8 cellular contexts compared by ENCODE assay signal in genomic region chr11:72519220-72519881, GRCh38.
DNase-seq lines count a peak whose midpoint lies in the region; ATAC-seq and TF ChIP-seq lines count a peak whose summit lies in the region.

No MANE protein-coding gene starts in this region.

- TF ChIP-seq CTCF in OCI-LY3 (IDR thresholded peaks at IDR 0.05; ENCODE audit: low read depth, low read length): no peak
- no peak for TF ChIP-seq CTCF in choroid plexus epithelial cell (conservative IDR thresholded peaks at IDR 0.05; ENCODE audit: low read depth, low read length)
- TF ChIP-seq CTCF in osteoblast (IDR thresholded peaks at IDR 0.05; ENCODE audit: extremely low read depth, low read depth, low read length): no peak

- peaks cover 24% of the 10 kb centered on the region for H3K4me1 ChIP-seq in CD4-positive, CD25-positive, alpha-beta regulatory T cell (ENCODE audit: control insufficient read depth, insufficient read depth, low read length, poor library complexity, severe bottlenecking)
- H3K4me1 ChIP-seq in OCI-LY3 (ENCODE audit: low read length) (peaks cover 13% of the 10 kb centered on the region), osteoblast (ENCODE audit: insufficient read depth, low read length) (peaks cover 1% of the 10 kb centered on the region)

- peak overlapping the region; percentile 74 to 88 (median 79) for H3K27ac Mint-ChIP-seq in CD4-positive, CD25-positive, alpha-beta regulatory T cell

- H2AFZ ChIP-seq in OCI-LY3 (ENCODE audit: low read depth, low read length): peak overlapping the region; percentile 62
- peak overlapping the region; percentile 84 for H2AFZ ChIP-seq in osteoblast (ENCODE audit: low read length)

- H3K4me3 ChIP-seq in CD4-positive, CD25-positive, alpha-beta regulatory T cell (ENCODE audit: low read depth, low read length): peak overlapping the region; percentile 86
- H3K4me3 ChIP-seq in OCI-LY3 (ENCODE audit: low read length) (peak overlapping the region; percentile 51), choroid plexus epithelial cell (ENCODE audit: low read depth, low read length) (no peak overlapping the region), osteoblast (ENCODE audit: insufficient read depth, low read length) (peak overlapping the region; percentile 56)

- no peak overlapping the region; the same call in 1 of the 2 replicates for H3K9ac ChIP-seq in OCI-LY3 (ENCODE audit: low read length)

- H4K20me1 ChIP-seq in OCI-LY3 (ENCODE audit: insufficient read depth, low read length) (no peaks in the 10 kb centered on the region), osteoblast (ENCODE audit: insufficient read depth, low read length) (no peaks in the 10 kb centered on the region)

- no peaks in the 10 kb centered on the region for H3K9me3 ChIP-seq in CD4-positive, CD25-positive, alpha-beta regulatory T cell (ENCODE audit: control insufficient read depth in 2 of 2, low read length in 2 of 2)
- H3K9me3 ChIP-seq in OCI-LY3 (ENCODE audit: insufficient read depth, low read length) (no peaks in the 10 kb centered on the region), osteoblast (ENCODE audit: low read depth, low read length) (no peaks in the 10 kb centered on the region)

- H3K4me2 ChIP-seq in OCI-LY3 (ENCODE audit: low read length) (peak overlapping the region; percentile 65), osteoblast (ENCODE audit: insufficient read depth, low read length) (peak overlapping the region; percentile 79)

- H3K9me3 Mint-ChIP-seq in CD4-positive, CD25-positive, alpha-beta regulatory T cell: peaks cover 0 to 2% (median 0%) of the 10 kb centered on the region in 7 donors

- DNase-seq in CD4-positive, CD25-positive, alpha-beta regulatory T cell: peak in 2 of 3 donors; percentile 4 to 40
- peak; percentile 20 for DNase-seq in choroid plexus epithelial cell (ENCODE audit: low read depth)
- peak; percentile 77 for DNase-seq in osteoblast (ENCODE audit: insufficient read length, low spot score, missing footprints)
- DNase-seq in SIG-M5 (lab: John Stamatoyannopoulos, UW): no peak
- DNase-seq in C1 segment of cervical spinal cord (lab: John Stamatoyannopoulos, UW): no peak
- DNase-seq in DMS114 treated with DMSO at 0.1 percent for 48 hours (lab: John Stamatoyannopoulos, UW; ENCODE audit: unreplicated experiment): no peak

- peak overlapping the region; percentile 46 to 90 (median 83) for H3K4me3 Mint-ChIP-seq in CD4-positive, CD25-positive, alpha-beta regulatory T cell

- peaks cover 7% of the 10 kb centered on the region for H3K27me3 Mint-ChIP-seq in CD4-positive, CD25-positive, alpha-beta regulatory T cell

- H3K36me3 Mint-ChIP-seq in CD4-positive, CD25-positive, alpha-beta regulatory T cell: no peaks in the 10 kb centered on the region

- no peaks in the 10 kb centered on the region for H3K36me3 ChIP-seq in CD4-positive, CD25-positive, alpha-beta regulatory T cell (ENCODE audit: control insufficient read depth, insufficient read depth, low read length)
- H3K36me3 ChIP-seq in OCI-LY3 (replicated peaks; ENCODE audit: low read depth, low read length) (no peaks in the 10 kb centered on the region), osteoblast (ENCODE audit: insufficient read depth, low read length) (no peaks in the 10 kb centered on the region)

- H3K4me1 Mint-ChIP-seq in CD4-positive, CD25-positive, alpha-beta regulatory T cell: peaks cover 18 to 35% (median 25%) of the 10 kb centered on the region in 4 donors

- ATAC-seq in CD4-positive, CD25-positive, alpha-beta regulatory T cell (ENCODE audit: low read depth in 2 of 2): peak; percentile 32 to 33
- ATAC-seq in GM21526 (IDR thresholded peaks at IDR 0.05; ENCODE audit: low FRiP score, unreplicated experiment): no peak

- no peaks in the 10 kb centered on the region for H3K79me2 ChIP-seq in OCI-LY3 (ENCODE audit: low read length)
- H3K79me2 ChIP-seq in osteoblast (ENCODE audit: insufficient read depth, low read length): no peaks in the 10 kb centered on the region

- H3K27ac ChIP-seq in CD4-positive, CD25-positive, alpha-beta regulatory T cell (ENCODE audit: insufficient read depth, low read length, poor library complexity, severe bottlenecking): peak overlapping the region; percentile 52
- no peak overlapping the region for H3K27ac ChIP-seq in OCI-LY3 (ENCODE audit: low read length)
- no peak overlapping the region for H3K27ac ChIP-seq in osteoblast (ENCODE audit: low read depth, low read length)

- H3K27me3 ChIP-seq in CD4-positive, CD25-positive, alpha-beta regulatory T cell (ENCODE audit: control insufficient read depth, insufficient read depth, low read length): no peaks in the 10 kb centered on the region
- H3K27me3 ChIP-seq in OCI-LY3 (ENCODE audit: low read depth, low read length) (peaks cover 11% of the 10 kb centered on the region; the same call in 1 of the 2 replicates), osteoblast (ENCODE audit: insufficient read depth, low read length) (no peaks in the 10 kb centered on the region)

Comparison
In these comparisons a context has a peak if more than half of its experiments do, and no peak if none do; other contexts are left out.
1. DNase-seq: peak in CD4-positive, CD25-positive, alpha-beta regulatory T cell (2 of 3), choroid plexus epithelial cell (single experiment) and osteoblast (single experiment); none in SIG-M5 (single experiment), C1 segment of cervical spinal cord (0 of 14) and DMS114 treated with DMSO at 0.1 percent for 48 hours (single experiment).